Comparison of ENCODE assay signal across 21 cellular contexts in genomic region chr16:814974-815373, GRCh38. TPM values are rescaled to one million over a fixed set of nuclear protein-coding genes. Genes with fewer than 3 reads are reported as not detected.
DNase-seq lines count a peak whose midpoint lies in the region; FAIRE-seq and TF ChIP-seq lines count a peak whose summit lies in the region.
"Had no signal": no experiment of that assay in that cellular context is flagged by ENCODE, and none has a peak within 500 bp of the region (broad histone marks: within the 10 kb centered on the region; RNA-seq: fewer than 3 reads in every experiment).

No MANE protein-coding gene starts in this region.

- no peaks in the 10 kb centered on the region for H3K36me3 Mint-ChIP-seq in chondrocyte (ENCODE audit: low read depth)
- H3K36me3 Mint-ChIP-seq: activated CD4-positive, alpha-beta memory T cell treated with anti-CD3 and anti-CD28 coated beads for 36 hours had no signal

- H3K27ac Mint-ChIP-seq in chondrocyte (ENCODE audit: unreplicated experiment), result peak overlapping the region; percentile 77
- H3K27ac Mint-ChIP-seq: activated CD4-positive, alpha-beta memory T cell treated with anti-CD3 and anti-CD28 coated beads for 36 hours; stimulated activated naive CD8-positive, alpha-beta T cell treated with anti-CD3 and anti-CD28 coated beads, Interleukin-15, amount 100 ng/mL, for 72 hours had no signal

- H3K4me3 ChIP-seq in BLaER1 treated with 17β-estradiol and CSF1 and Interleukin-3, amounts not matched to agents 10 nM and 100 nM, result no peak overlapping the region
- H3K4me3 ChIP-seq in osteoblast (ENCODE audit: insufficient read depth, low read length) (no peak overlapping the region), sigmoid colon (no peak overlapping the region)
- H3K4me3 ChIP-seq: colonic mucosa, vagina had no signal

- H3K9ac ChIP-seq in BLaER1 treated with 17β-estradiol and CSF1 and Interleukin-3, amounts not matched to agents 10 nM and 100 nM, result no peak overlapping the region

- H3K27me3 Mint-ChIP-seq in chondrocyte (ENCODE audit: low read depth), result peaks cover 10% of the 10 kb centered on the region

- DNase-seq in M059J (ENCODE audit: low read depth) (peak; percentile 88), chondrocyte (ENCODE audit: low spot score) (no peak), osteoblast (ENCODE audit: insufficient read length, low spot score, missing footprints) (peak; percentile 94), frontal cortex (ENCODE audit: low spot score in 2 of 2) (no peak), GM10266 (ENCODE audit: extremely low spot score) (no peak), CD1c-positive myeloid dendritic cell (ENCODE audit: extremely low spot score) (no peak), sigmoid colon (no peak)
- DNase-seq: activated CD4-positive, alpha-beta memory T cell treated with anti-CD3 and anti-CD28 coated beads for 36 hours; activated T-cell treated with anti-CD3 and anti-CD28 coated beads, Interleukin-2, amount 50 U/mL, for 48 hours; C1 segment of cervical spinal cord; colonic mucosa; left cardiac atrium; MM.1S; NCI-H1930; stimulated activated CD4-positive, alpha-beta T cell treated with anti-CD3 and anti-CD28 coated beads, Interleukin-12 subunit alpha, Interleukin-12 subunit beta, amount 100 ng/mL, for 4 hours; stimulated activated naive CD8-positive, alpha-beta T cell treated with anti-CD3 and anti-CD28 coated beads, Interleukin-15, amount 100 ng/mL, for 72 hours had no signal

- peak overlapping the region in 6 of 11 experiments; percentile 40 to 82 (median 78); a peak in 6 of 22 replicates for H3K4me2 ChIP-seq in BLaER1 treated with 17β-estradiol and CSF1 and Interleukin-3, amounts not matched to agents 10 nM and 100 nM
- peak overlapping the region; percentile 24 for H3K4me2 ChIP-seq in osteoblast (ENCODE audit: insufficient read depth, low read length)

- H3K9me3 Mint-ChIP-seq in chondrocyte (ENCODE audit: low read depth), result peaks cover 3% of the 10 kb centered on the region
- H3K9me3 Mint-ChIP-seq: activated CD4-positive, alpha-beta memory T cell treated with anti-CD3 and anti-CD28 coated beads for 36 hours; stimulated activated naive CD8-positive, alpha-beta T cell treated with anti-CD3 and anti-CD28 coated beads, Interleukin-15, amount 100 ng/mL, for 72 hours had no signal

- peaks cover 0 to 23% (median 10%) of the 10 kb centered on the region in 11 experiments; a peak in 15 of 22 replicates for H3K9me3 ChIP-seq in BLaER1 treated with 17β-estradiol and CSF1 and Interleukin-3, amounts not matched to agents 10 nM and 100 nM (replicated peaks in 1 of 11)
- H3K9me3 ChIP-seq in osteoblast (ENCODE audit: low read depth, low read length) (no peaks in the 10 kb centered on the region), sigmoid colon (no peaks in the 10 kb centered on the region)
- H3K9me3 ChIP-seq: colonic mucosa, vagina had no signal

- H3K27me3 ChIP-seq in BLaER1 treated with 17β-estradiol and CSF1 and Interleukin-3, amounts not matched to agents 10 nM and 100 nM, result peaks cover 28 to 70% (median 40%) of the 10 kb centered on the region in 11 experiments
- H3K27me3 ChIP-seq in osteoblast (ENCODE audit: insufficient read depth, low read length) (peaks cover 45% of the 10 kb centered on the region), sigmoid colon (peaks cover 35 to 83% (median 63%) of the 10 kb centered on the region in 3 donors)

- no peak overlapping the region for H2AFZ ChIP-seq in osteoblast (ENCODE audit: low read length)

- no peak for FAIRE-seq in frontal cortex (lab: Jason Lieb, UNC)

- 70 to 80% methylated on average over 9 of the region's 9 CpGs for WGBS in sigmoid colon, 2 donors

- no peak for TF ChIP-seq POLR2A in sigmoid colon (IDR thresholded peaks at IDR 0.05)

- H3K27ac ChIP-seq in BLaER1 treated with 17β-estradiol and CSF1 and Interleukin-3, amounts not matched to agents 10 nM and 100 nM, result no peak overlapping the region
- H3K27ac ChIP-seq in osteoblast (ENCODE audit: low read depth, low read length) (no peak overlapping the region), sigmoid colon (no peak overlapping the region)
- H3K27ac ChIP-seq: colonic mucosa, vagina had no signal

- intact Hi-C loops in sigmoid colon (cut with DNase I), result no loop called here

- no peaks in the 10 kb centered on the region for H3K36me3 ChIP-seq in BLaER1 treated with 17β-estradiol and CSF1 and Interleukin-3, amounts not matched to agents 10 nM and 100 nM
- H3K36me3 ChIP-seq in osteoblast (ENCODE audit: insufficient read depth, low read length) (no peaks in the 10 kb centered on the region), sigmoid colon (no peaks in the 10 kb centered on the region)
- H3K36me3 ChIP-seq: colonic mucosa, vagina had no signal

- H3K79me2 ChIP-seq in osteoblast (ENCODE audit: insufficient read depth, low read length), result no peaks in the 10 kb centered on the region

- no peak for TF ChIP-seq EP300 in sigmoid colon (IDR thresholded peaks at IDR 0.05)

- peaks cover 0 to 14% (median 0%) of the 10 kb centered on the region in 11 experiments; a peak in 5 of 22 replicates for H4K20me1 ChIP-seq in BLaER1 treated with 17β-estradiol and CSF1 and Interleukin-3, amounts not matched to agents 10 nM and 100 nM
- no peaks in the 10 kb centered on the region for H4K20me1 ChIP-seq in osteoblast (ENCODE audit: insufficient read depth, low read length)

- TF ChIP-seq CTCF in chondrocyte (IDR thresholded peaks at IDR 0.05) (no peak), osteoblast (IDR thresholded peaks at IDR 0.05; ENCODE audit: extremely low read depth, low read depth, low read length) (no peak), GM10266 (IDR thresholded peaks at IDR 0.05; ENCODE audit: control insufficient read depth, insufficient read depth, low read depth, missing control alignments) (no peak), sigmoid colon (IDR thresholded peaks at IDR 0.05) (no peak)

- H3K4me1 ChIP-seq in BLaER1 treated with 17β-estradiol and CSF1 and Interleukin-3, amounts not matched to agents 10 nM and 100 nM, result peaks cover 0 to 66% (median 51%) of the 10 kb centered on the region in 10 experiments; a peak in 18 of 20 replicates
- H3K4me1 ChIP-seq in osteoblast (ENCODE audit: insufficient read depth, low read length) (no peaks in the 10 kb centered on the region), sigmoid colon (peaks cover 0 to 16% (median 12%) of the 10 kb centered on the region in 4 donors)
- H3K4me1 ChIP-seq: colonic mucosa had no signal

- no peak overlapping the region for H3K4me3 Mint-ChIP-seq in chondrocyte (ENCODE audit: unreplicated experiment)
- H3K4me3 Mint-ChIP-seq: activated CD4-positive, alpha-beta memory T cell treated with anti-CD3 and anti-CD28 coated beads for 36 hours; stimulated activated naive CD8-positive, alpha-beta T cell treated with anti-CD3 and anti-CD28 coated beads, Interleukin-15, amount 100 ng/mL, for 72 hours had no signal

- peaks cover 11% of the 10 kb centered on the region for H3K4me1 Mint-ChIP-seq in chondrocyte (ENCODE audit: low read depth)

RNA-seq across cellular contexts. Expression of gene GNG13, which starts 14.4 kb away (rescaled TPM):
- total RNA-seq in M059J (2014; rRNA removed; shearing (Covaris generic)), result not detected in 2 replicates
- not detected in 3 replicates for total RNA-seq in chondrocyte
- total RNA-seq in osteoblast, result not detected in 2 replicates
- not detected for total RNA-seq in frontal cortex
- total RNA-seq in sigmoid colon, result not detected
- 1 to 10 TPM in 1 of 3 donors, under 1 TPM in 2; 0.47 to 1.2 (median 0.92) TPM for polyA plus RNA-seq in sigmoid colon
- total RNA-seq: activated CD4-positive, alpha-beta memory T cell treated with anti-CD3 and anti-CD28 coated beads for 36 hours; epithelial cell of proximal tubule; HT-29; left cardiac atrium; vagina had no signal
- polyA plus RNA-seq: adipose tissue had no signal

RNA-seq across cellular contexts. Expression of gene CHTF18, which starts 26.6 kb away (rescaled TPM):
- 10.2 and 20.7 TPM in 2 replicates for total RNA-seq in M059J (2014; rRNA removed; shearing (Covaris generic))
- 12.8 to 35.9 TPM (median 13.3 TPM) in 3 replicates for total RNA-seq in chondrocyte
- 3.3 and 3.8 TPM in 2 replicates for total RNA-seq in osteoblast
- total RNA-seq in frontal cortex, result 9.8 TPM
- 1 to 10 TPM; 2.8 to 7.7 (median 5.1) TPM for total RNA-seq in sigmoid colon
- 10 to 100 TPM in 1 of 3 donors, 1 to 10 TPM in 2; 1.8 to 29.2 (median 1.8) TPM for polyA plus RNA-seq in sigmoid colon

RNA-seq across cellular contexts. Expression of gene RPUSD1, which starts 26.8 kb away (rescaled TPM):
- total RNA-seq in M059J (2014; rRNA removed; shearing (Covaris generic)), result 19.5 and 47.7 TPM in 2 replicates
- total RNA-seq in chondrocyte (17.6 to 21.6 TPM (median 19.6 TPM) in 3 replicates), osteoblast (23.3 and 28.2 TPM in 2 replicates), frontal cortex (12.6 TPM), sigmoid colon (10 to 100 TPM; 10.7 to 20.2 (median 13.2) TPM)
- 10 to 100 TPM; 14.4 to 31.1 (median 17.3) TPM for polyA plus RNA-seq in sigmoid colon

RNA-seq across cellular contexts. Expression of gene MSLN, which starts 54.4 kb away (rescaled TPM):
- 1.7 and 2.1 TPM in 2 replicates for total RNA-seq in M059J (2014; rRNA removed; shearing (Covaris generic))
- total RNA-seq in chondrocyte (0.41 TPM in 1 of 3 replicates, not detected in the others), osteoblast (under 0.01 and 1.2 TPM in 2 replicates), frontal cortex (not detected), sigmoid colon (under 1 TPM in 1 of 4 donors, not detected in 3; 0.54 TPM)
- polyA plus RNA-seq in sigmoid colon, result 1 to 10 TPM; 1.2 to 3.5 (median 1.2) TPM
- total RNA-seq: activated CD4-positive, alpha-beta memory T cell treated with anti-CD3 and anti-CD28 coated beads for 36 hours; vagina had no signal

Comparison
In these comparisons a context has a peak if more than half of its experiments do, and no peak if none do; other contexts are left out.
1. DNase-seq: peak in M059J (single experiment) and osteoblast (single experiment); none in chondrocyte (single experiment), frontal cortex (0 of 2), GM10266 (single experiment), CD1c-positive myeloid dendritic cell (single experiment) and sigmoid colon (single experiment).